33 cellular contexts compared by ENCODE assay signal in genomic region chrX:26026179-26026578, GRCh38.
"Had no signal": no experiment of that assay in that cellular context is flagged by ENCODE, and none has a peak within 500 bp of the region (broad histone marks: within the 10 kb centered on the region; RNA-seq: fewer than 3 reads in every experiment).

No MANE protein-coding gene starts in this region.

- H3K4me2 ChIP-seq: hepatocyte had no signal

- ATAC-seq: activated CD8-positive, alpha-beta memory T cell treated with anti-CD3 and anti-CD28 coated beads, Interleukin-2, amount 10 ng/mL, durations not matched to agents 7 days and 5 days; activated CD8-positive, alpha-beta T cell treated with anti-CD3 and anti-CD28 coated beads, Interleukin-2, amount 10 ng/mL, durations not matched to agents 7 days and 5 days; activated naive CD8-positive, alpha-beta T cell treated with anti-CD3 and anti-CD28 coated beads, Interleukin-2, amount 50 U/mL, for 24 hours; gastroesophageal sphincter; left ventricle myocardium superior; naive thymus-derived CD4-positive, alpha-beta T cell; pancreas; sciatic nerve; stimulated activated naive B cell treated with anti-CD40 and anti-IgM and Interleukin-4, amounts not matched to agents 10 μg/mL and 1 μg/mL and 100 μg/mL, for 72 hours had no signal

- H3K9me3 Mint-ChIP-seq: activated B cell treated with CpG ODN at 0.5 μM for 24 hours; activated naive CD4-positive, alpha-beta T cell treated with anti-CD3 and anti-CD28 coated beads, Interleukin-2, amount 50 U/mL, for 24 hours; activated naive CD8-positive, alpha-beta T cell treated with anti-CD3 and anti-CD28 coated beads, Interleukin-2, amount 50 U/mL, for 24 hours; activated T-helper 2 cell treated with anti-CD3 and anti-CD28 coated beads, Interferon-gamma antibody, Interleukin-2, Interleukin-4, amounts not matched to agents 10 μg/mL and 5 μg/mL and 100 μg/mL, durations not matched to agents 14 hours and 24 hours and 36 hours; T-helper 1 cell treated with Interleukin-12 subunit alpha and Interleukin-12 subunit beta and Interleukin-4 antibody, amounts not matched to agents 30 μg/mL and 1 μg/mL, for 36 hours had no signal

- H3K79me2 ChIP-seq: hepatocyte had no signal

- H3K27me3 Mint-ChIP-seq: activated B cell treated with CpG ODN at 0.5 μM for 24 hours; activated CD8-positive, alpha-beta memory T cell treated with anti-CD3 and anti-CD28 coated beads, Interleukin-2, amount 10 ng/mL, durations not matched to agents 7 days and 5 days; activated naive CD4-positive, alpha-beta T cell treated with anti-CD3 and anti-CD28 coated beads, Interleukin-2, amount 50 U/mL, for 24 hours; activated naive CD8-positive, alpha-beta T cell treated with anti-CD3 and anti-CD28 coated beads, Interleukin-2, amount 50 U/mL, for 24 hours; naive thymus-derived CD4-positive, alpha-beta T cell; stimulated activated naive B cell treated with anti-CD40 and anti-IgM and Interleukin-4, amounts not matched to agents 10 μg/mL and 1 μg/mL and 100 μg/mL, for 72 hours had no signal

- H3K27ac Mint-ChIP-seq: activated B cell treated with CpG ODN at 0.5 μM for 24 hours; activated CD8-positive, alpha-beta memory T cell treated with anti-CD3 and anti-CD28 coated beads, Interleukin-2, amount 10 ng/mL, durations not matched to agents 7 days and 5 days; activated CD8-positive, alpha-beta T cell treated with anti-CD3 and anti-CD28 coated beads, Interleukin-2, amount 10 ng/mL, durations not matched to agents 7 days and 5 days; activated naive CD4-positive, alpha-beta T cell treated with anti-CD3 and anti-CD28 coated beads, Interleukin-2, amount 50 U/mL, for 24 hours; activated naive CD8-positive, alpha-beta T cell treated with anti-CD3 and anti-CD28 coated beads, Interleukin-2, amount 50 U/mL, for 24 hours; activated T-helper 2 cell treated with anti-CD3 and anti-CD28 coated beads, Interferon-gamma antibody, Interleukin-2, Interleukin-4, amounts not matched to agents 10 μg/mL and 5 μg/mL and 100 μg/mL, durations not matched to agents 14 hours and 24 hours and 36 hours; mesothelial cell of epicardium; naive thymus-derived CD4-positive, alpha-beta T cell; stimulated activated naive B cell treated with anti-CD40 and anti-IgM and Interleukin-4, amounts not matched to agents 10 μg/mL and 1 μg/mL and 100 μg/mL, for 72 hours; T-helper 1 cell treated with Interleukin-12 subunit alpha and Interleukin-12 subunit beta and Interleukin-4 antibody, amounts not matched to agents 30 μg/mL and 1 μg/mL, for 36 hours had no signal

- H2AFZ ChIP-seq: hepatocyte had no signal

- H3K36me3 ChIP-seq: cardiac muscle cell, esophagus muscularis mucosa, gastroesophageal sphincter, pancreas, prostate gland, stomach, suprapubic skin, tibial artery had no signal

- H3K4me1 Mint-ChIP-seq: activated B cell treated with CpG ODN at 0.5 μM for 24 hours; activated CD8-positive, alpha-beta memory T cell treated with anti-CD3 and anti-CD28 coated beads, Interleukin-2, amount 10 ng/mL, durations not matched to agents 7 days and 5 days; activated naive CD4-positive, alpha-beta T cell treated with anti-CD3 and anti-CD28 coated beads, Interleukin-2, amount 50 U/mL, for 24 hours; activated naive CD8-positive, alpha-beta T cell treated with anti-CD3 and anti-CD28 coated beads, Interleukin-2, amount 50 U/mL, for 24 hours; mesothelial cell of epicardium; naive thymus-derived CD4-positive, alpha-beta T cell; stimulated activated naive B cell treated with anti-CD40 and anti-IgM and Interleukin-4, amounts not matched to agents 10 μg/mL and 1 μg/mL and 100 μg/mL, for 72 hours had no signal

- FAIRE-seq: endothelial cell of umbilical vein, TTC549 had no signal

- H3K4me3 Mint-ChIP-seq: activated B cell treated with CpG ODN at 0.5 μM for 24 hours; activated CD8-positive, alpha-beta memory T cell treated with anti-CD3 and anti-CD28 coated beads, Interleukin-2, amount 10 ng/mL, durations not matched to agents 7 days and 5 days; activated CD8-positive, alpha-beta T cell treated with anti-CD3 and anti-CD28 coated beads, Interleukin-2, amount 10 ng/mL, durations not matched to agents 7 days and 5 days; activated naive CD4-positive, alpha-beta T cell treated with anti-CD3 and anti-CD28 coated beads, Interleukin-2, amount 50 U/mL, for 24 hours; activated naive CD8-positive, alpha-beta T cell treated with anti-CD3 and anti-CD28 coated beads, Interleukin-2, amount 50 U/mL, for 24 hours; mesothelial cell of epicardium; naive thymus-derived CD4-positive, alpha-beta T cell; stimulated activated naive B cell treated with anti-CD40 and anti-IgM and Interleukin-4, amounts not matched to agents 10 μg/mL and 1 μg/mL and 100 μg/mL, for 72 hours; T-helper 1 cell treated with Interleukin-12 subunit alpha and Interleukin-12 subunit beta and Interleukin-4 antibody, amounts not matched to agents 30 μg/mL and 1 μg/mL, for 36 hours had no signal

- H3K27ac ChIP-seq: cardiac muscle cell, coronary artery, esophagus muscularis mucosa, gastroesophageal sphincter, hepatocyte, pancreas, prostate gland, skin epidermis, stomach, suprapubic skin, tibial artery had no signal

- H3K4me1 ChIP-seq: esophagus muscularis mucosa, gastroesophageal sphincter, pancreas, prostate gland, stomach, suprapubic skin, tibial artery had no signal

- H3K36me3 Mint-ChIP-seq: activated CD8-positive, alpha-beta memory T cell treated with anti-CD3 and anti-CD28 coated beads, Interleukin-2, amount 10 ng/mL, durations not matched to agents 7 days and 5 days; activated naive CD4-positive, alpha-beta T cell treated with anti-CD3 and anti-CD28 coated beads, Interleukin-2, amount 50 U/mL, for 24 hours; mesothelial cell of epicardium; naive thymus-derived CD4-positive, alpha-beta T cell; stimulated activated naive B cell treated with anti-CD40 and anti-IgM and Interleukin-4, amounts not matched to agents 10 μg/mL and 1 μg/mL and 100 μg/mL, for 72 hours had no signal

- H3K27me3 ChIP-seq: cardiac muscle cell, esophagus muscularis mucosa, gastroesophageal sphincter, hepatocyte, pancreas, stomach, suprapubic skin, tibial artery had no signal

- DNase-seq: activated B cell treated with CpG ODN at 0.5 μM for 24 hours; activated CD8-positive, alpha-beta memory T cell treated with anti-CD3 and anti-CD28 coated beads, Interleukin-2, amount 10 ng/mL, durations not matched to agents 7 days and 5 days; activated CD8-positive, alpha-beta T cell treated with anti-CD3 and anti-CD28 coated beads, Interleukin-2, amount 10 ng/mL, durations not matched to agents 7 days and 5 days; activated naive CD8-positive, alpha-beta T cell treated with anti-CD3 and anti-CD28 coated beads, Interleukin-2, amount 50 U/mL, for 24 hours; activated T-cell treated with anti-CD3 and anti-CD28 coated beads, Interleukin-2, amount 50 U/mL, for 48 hours; amygdala; cerebellar nuclear complex; islet precursor cell; left ventricle myocardium superior; naive thymus-derived CD4-positive, alpha-beta T cell; pancreas; retina; stimulated activated CD4-positive, alpha-beta T cell treated with anti-CD3 and anti-CD28 coated beads, Interleukin-4, amount 100 ng/mL, for 4 hours; stimulated activated naive B cell treated with anti-CD40 and anti-IgM and Interleukin-4, amounts not matched to agents 10 μg/mL and 1 μg/mL and 100 μg/mL, for 72 hours; stomach; SW 1271; T-helper 9 cell; tibial artery had no signal

- H3K4me3 ChIP-seq: cardiac muscle cell, coronary artery, esophagus muscularis mucosa, gastroesophageal sphincter, hepatocyte, pancreas, prostate gland, skin epidermis, stomach, suprapubic skin, tibial artery had no signal

- H3K9me3 ChIP-seq: esophagus muscularis mucosa, gastroesophageal sphincter, pancreas, prostate gland, stomach, suprapubic skin, tibial artery had no signal
